Comparison of ENCODE assay signal across 8 cellular contexts in the genomic region with DNA sequence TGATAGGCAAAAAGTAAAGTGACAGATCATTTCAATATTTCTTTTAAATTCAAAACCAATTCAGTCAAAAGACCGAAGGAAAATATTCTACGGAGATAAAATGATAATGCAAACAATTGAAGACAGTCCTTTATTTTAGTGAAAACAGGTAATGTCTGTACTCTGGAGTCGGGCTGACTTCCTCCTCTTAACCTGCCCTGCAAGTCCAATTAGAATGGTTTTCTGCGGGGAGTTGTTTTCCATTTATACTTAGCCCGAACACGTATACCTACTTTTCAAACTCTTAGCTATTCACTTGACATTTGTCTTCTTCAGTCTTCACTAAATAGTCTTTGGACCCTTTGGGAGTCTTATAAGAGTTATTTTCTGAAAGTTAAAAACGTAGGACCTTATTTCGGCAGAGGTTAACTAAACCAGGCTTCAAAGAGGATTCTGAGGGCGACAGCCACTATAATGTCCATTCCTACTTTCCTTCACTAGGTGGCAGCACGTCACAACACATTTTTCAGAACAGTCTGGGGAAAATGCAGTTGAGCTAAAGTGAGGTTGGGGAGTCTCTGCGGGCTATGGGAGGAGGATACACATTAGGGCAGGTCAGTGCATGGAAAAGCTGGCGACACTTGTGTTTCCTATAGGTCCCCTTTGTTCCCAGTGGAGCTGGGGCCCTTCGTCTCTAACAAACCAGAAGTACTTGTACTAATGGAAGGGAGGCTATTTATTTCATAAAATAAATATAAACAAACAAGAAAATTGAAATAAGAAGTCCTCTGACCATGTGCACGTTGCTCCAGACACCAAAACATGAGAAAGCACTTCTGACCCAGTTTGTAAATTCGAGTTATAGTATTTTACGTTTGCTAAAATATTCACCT.
DNase-seq lines count a peak whose midpoint lies in the region; ATAC-seq and TF ChIP-seq lines count a peak whose summit lies in the region.

No MANE protein-coding gene starts in this region.

- no peak overlapping the region for H3K9ac ChIP-seq in muscle layer of colon (ENCODE audit: low read length)

- peaks cover 18% of the 10 kb centered on the region for H3K27me3 Mint-ChIP-seq in activated CD4-positive, alpha-beta T cell treated with anti-CD3 and anti-CD28 coated beads for 36 hours
- peaks cover 19% of the 10 kb centered on the region for H3K27me3 Mint-ChIP-seq in activated B cell treated with CpG ODN at 0.5 μM for 24 hours

- peak overlapping the region; percentile 93 for H3K27ac ChIP-seq in epithelial cell of prostate
- peak overlapping the region; percentile 1 for H3K27ac ChIP-seq in muscle layer of colon (ENCODE audit: low read depth, low read length)
- peak overlapping the region; percentile 34 to 47 for H3K27ac ChIP-seq in tibial artery

- no peaks in the 10 kb centered on the region for H3K9me3 Mint-ChIP-seq in activated CD4-positive, alpha-beta T cell treated with anti-CD3 and anti-CD28 coated beads for 36 hours (ENCODE audit: low read depth)
- H3K9me3 Mint-ChIP-seq in activated B cell treated with CpG ODN at 0.5 μM for 24 hours = no peaks in the 10 kb centered on the region

- intact Hi-C loops in activated CD4-positive, alpha-beta T cell treated with anti-CD3 and anti-CD28 coated beads for 36 hours (cut with DNase I, micrococcal nuclease) = loop anchor here (1.0 to 10.0 kb wide), 4 partner anchors 475 to 669 kb away; no protein-coding TSS in a partner anchor
- intact Hi-C loops in activated B cell treated with CpG ODN at 0.5 μM for 24 hours (cut with micrococcal nuclease) (loop anchor here (1.0 to 2.0 kb wide), 2 partner anchors 479 to 545 kb away; no protein-coding TSS in a partner anchor), tibial artery (cut with DNase I; ENCODE audit: low total_unique reads) (no loop called here)

- H3K4me1 ChIP-seq in muscle layer of colon (ENCODE audit: insufficient read depth, low read length) (peaks cover 11% of the 10 kb centered on the region), tibial artery (peaks cover 0 to 25% (median 12%) of the 10 kb centered on the region in 4 donors)

- H3K27me3 ChIP-seq in muscle layer of colon (ENCODE audit: control insufficient read depth in 1 of 2, insufficient read depth in 2 of 2, low read length in 2 of 2) (no peaks in the 10 kb centered on the region), tibial artery (no peaks in the 10 kb centered on the region)

- H3K4me1 Mint-ChIP-seq in activated CD4-positive, alpha-beta T cell treated with anti-CD3 and anti-CD28 coated beads for 36 hours = no peaks in the 10 kb centered on the region
- H3K4me1 Mint-ChIP-seq in activated B cell treated with CpG ODN at 0.5 μM for 24 hours = peaks cover 2% of the 10 kb centered on the region

- DNase-seq in activated CD4-positive, alpha-beta T cell treated with anti-CD3 and anti-CD28 coated beads for 36 hours = peak; percentile 55
- DNase-seq in activated CD4-positive, alpha-beta T cell treated with anti-CD3 and anti-CD28 coated beads, Interleukin-2, amount 50 U/mL, for 1 hour = no peak
- DNase-seq in NCI-H2196 treated with DMSO at 0.1 percent for 48 hours (lab: John Stamatoyannopoulos, UW; ENCODE audit: unreplicated experiment) (peak; percentile 2), activated B cell treated with CpG ODN at 0.5 μM for 24 hours (no peak), epithelial cell of prostate (ENCODE audit: low read depth, low spot score) (no peak), tibial artery (no peak)

- no peak for TF ChIP-seq CTCF in activated B cell treated with CpG ODN at 0.5 μM for 24 hours (IDR thresholded peaks at IDR 0.05)
- peak; percentile 74 to 83 for TF ChIP-seq CTCF in tibial artery (IDR thresholded peaks at IDR 0.05)

- no peak overlapping the region for H3K4me3 Mint-ChIP-seq in activated CD4-positive, alpha-beta T cell treated with anti-CD3 and anti-CD28 coated beads for 36 hours
- H3K4me3 Mint-ChIP-seq in activated B cell treated with CpG ODN at 0.5 μM for 24 hours = peak overlapping the region; percentile 17

- ATAC-seq in activated CD4-positive, alpha-beta T cell treated with anti-CD3 and anti-CD28 coated beads for 36 hours = peak; percentile 66
- ATAC-seq in HG02938 (IDR thresholded peaks at IDR 0.05; ENCODE audit: unreplicated experiment) = peak; percentile 56
- peak; percentile 40 for ATAC-seq in activated B cell treated with CpG ODN at 0.5 μM for 24 hours (ENCODE audit: low read depth)

- H3K36me3 Mint-ChIP-seq in activated CD4-positive, alpha-beta T cell treated with anti-CD3 and anti-CD28 coated beads for 36 hours (ENCODE audit: low read depth) = no peaks in the 10 kb centered on the region
- no peaks in the 10 kb centered on the region for H3K36me3 Mint-ChIP-seq in activated B cell treated with CpG ODN at 0.5 μM for 24 hours (ENCODE audit: low read depth)

- H3K27ac Mint-ChIP-seq in activated CD4-positive, alpha-beta T cell treated with anti-CD3 and anti-CD28 coated beads for 36 hours = no peak overlapping the region
- H3K27ac Mint-ChIP-seq in activated B cell treated with CpG ODN at 0.5 μM for 24 hours = no peak overlapping the region

- CTCF ChIA-PET in activated CD4-positive, alpha-beta T cell treated with anti-CD3 and anti-CD28 coated beads for 36 hours (lab: Charles Lee) = interaction anchor here (0.5 to 6.7 kb wide), 11 partner anchors 8 to 1689 kb away, joined by 3 to 83 read pairs (median 4); no protein-coding TSS in a partner anchor
- CTCF ChIA-PET in activated B cell treated with CpG ODN at 0.5 μM for 24 hours (lab: Charles Lee) = interaction anchor here (0.9 to 3.8 kb wide), 10 partner anchors 8 to 548 kb away, joined by 3 to 48 read pairs (median 6); no protein-coding TSS in a partner anchor

- POLR2A ChIA-PET in activated CD4-positive, alpha-beta T cell treated with anti-CD3 and anti-CD28 coated beads for 36 hours (lab: Charles Lee) = interaction anchor here (0.6 kb wide), 1 partner anchor 257 kb away, joined by 3 read pairs; no protein-coding TSS in a partner anchor
- POLR2A ChIA-PET in activated B cell treated with CpG ODN at 0.5 μM for 24 hours (lab: Charles Lee) = no interaction called here

- H3K36me3 ChIP-seq in muscle layer of colon (ENCODE audit: insufficient read depth, low read length) = no peaks in the 10 kb centered on the region
- no peaks in the 10 kb centered on the region for H3K36me3 ChIP-seq in tibial artery

- H3K4me3 ChIP-seq in muscle layer of colon (ENCODE audit: low read depth in 1 of 2, low read length in 2 of 2) (no peak overlapping the region), tibial artery (peak overlapping the region; percentile 19 to 21)

- H3K9me3 ChIP-seq in muscle layer of colon (ENCODE audit: low read length) = no peaks in the 10 kb centered on the region
- no peaks in the 10 kb centered on the region for H3K9me3 ChIP-seq in tibial artery

Comparison
In these comparisons a context has a peak if more than half of its experiments do, and no peak if none do; other contexts are left out.
1. DNase-seq: peak in activated CD4-positive, alpha-beta T cell treated with anti-CD3 and anti-CD28 coated beads for 36 hours (single experiment) and NCI-H2196 treated with DMSO at 0.1 percent for 48 hours (single experiment); none in activated CD4-positive, alpha-beta T cell treated with anti-CD3 and anti-CD28 coated beads, Interleukin-2, amount 50 U/mL, for 1 hour (single experiment), activated B cell treated with CpG ODN at 0.5 μM for 24 hours (single experiment), epithelial cell of prostate (single experiment) and tibial artery (0 of 2).
2. H3K27ac ChIP-seq: peak in every context shown above with its lines; median percentile 93 in epithelial cell of prostate; 40 in tibial artery; 1 in muscle layer of colon.
3. H3K4me3 ChIP-seq: peak in tibial artery (2 of 2); none in muscle layer of colon (0 of 2).
4. Peak in every context shown above with its lines, with median percentiles within 50 percentile points of each other: ATAC-seq.